39 cellular contexts compared by ENCODE assay signal in genomic region chr3:199815-200214, GRCh38. TPM values are rescaled to one million over a fixed set of nuclear protein-coding genes. Genes with fewer than 3 reads are reported as not detected.
"Had no signal": no experiment of that assay in that cellular context is flagged by ENCODE, and none has a peak within 500 bp of the region (broad histone marks: within the 10 kb centered on the region; RNA-seq: fewer than 3 reads in every experiment).

No MANE protein-coding gene starts in this region.

- DNase-seq: activated effector memory CD4-positive, alpha-beta T cell treated with anti-CD3 and anti-CD28 coated beads, Interleukin-2, amount 50 U/mL, for 16 hours; activated effector memory CD4-positive, alpha-beta T cell treated with Interleukin-2 at 50 U/mL for 16 hours; activated gamma-delta T cell; activated gamma-delta T cell treated with Interleukin-2 at 50 U/mL for 16 hours; activated naive CD4-positive, alpha-beta T cell; activated naive CD4-positive, alpha-beta T cell treated with anti-CD3 and anti-CD28 coated beads for 36 hours; activated naive CD4-positive, alpha-beta T cell treated with anti-CD3 and anti-CD28 coated beads, Interleukin-2, amount 10 ng/mL, durations not matched to agents 7 days and 5 days; activated naive CD4-positive, alpha-beta T cell treated with anti-CD3 and anti-CD28 coated beads, Interleukin-2, amount 50 U/mL, for 16 hours; activated naive CD4-positive, alpha-beta T cell treated with Interleukin-2 at 50 U/mL for 16 hours; activated naive CD8-positive, alpha-beta T cell treated with anti-CD3 and anti-CD28 coated beads for 36 hours; activated naive CD8-positive, alpha-beta T cell treated with anti-CD3 and anti-CD28 coated beads, Interleukin-2, amount 10 ng/mL, durations not matched to agents 7 days and 5 days; activated naive CD8-positive, alpha-beta T cell treated with anti-CD3 and anti-CD28 coated beads, Interleukin-2, amount 50 U/mL, for 24 hours; activated T-cell treated with anti-CD3 and anti-CD28 coated beads for 4 hours; activated T-cell treated with anti-CD3 and anti-CD28 coated beads, Interleukin-2, amount 50 U/mL, for 1 hour; activated T-cell treated with anti-CD3 and anti-CD28 coated beads, Interleukin-2, amount 50 U/mL, for 24 hours; activated T-cell treated with anti-CD3 and anti-CD28 coated beads, Interleukin-2, amount 50 U/mL, for 4 hours; activated T-cell treated with anti-CD3 and anti-CD28 coated beads, Interleukin-2, amount 50 U/mL, for 48 hours; activated T-cell treated with anti-CD3 and anti-CD28 coated beads, Interleukin-2, amount 50 U/mL, for 72 hours; adrenal gland; amniotic stem cell; anterior cingulate cortex; aorta; body of pancreas; brain microvascular endothelial cell; central memory CD4-positive, alpha-beta T cell; cerebellar nuclear complex had no signal

- H3K27ac Mint-ChIP-seq: activated naive CD4-positive, alpha-beta T cell treated with anti-CD3 and anti-CD28 coated beads for 36 hours; activated naive CD4-positive, alpha-beta T cell treated with anti-CD3 and anti-CD28 coated beads, Interleukin-2, amount 10 ng/mL, durations not matched to agents 7 days and 5 days; activated naive CD4-positive, alpha-beta T cell treated with anti-CD3 and anti-CD28 coated beads, Interleukin-2, amount 50 U/mL, for 24 hours; activated naive CD4-positive, alpha-beta T cell treated with anti-CD3 and anti-CD28 coated beads, Interleukin-2, amount 50 U/mL, for 72 hours; activated naive CD8-positive, alpha-beta T cell; activated naive CD8-positive, alpha-beta T cell treated with anti-CD3 and anti-CD28 coated beads for 36 hours; activated naive CD8-positive, alpha-beta T cell treated with anti-CD3 and anti-CD28 coated beads, Interleukin-2, amount 10 ng/mL, durations not matched to agents 7 days and 5 days; activated naive CD8-positive, alpha-beta T cell treated with anti-CD3 and anti-CD28 coated beads, Interleukin-2, amount 50 U/mL, for 24 hours; activated T-cell treated with anti-CD3 and anti-CD28 coated beads, Interleukin-2, amount 50 U/mL, for 24 hours; activated T-cell treated with anti-CD3 and anti-CD28 coated beads, Interleukin-2, amount 50 U/mL, for 72 hours; activated T-helper 1 cell treated with anti-CD3 and anti-CD28 coated beads, Interleukin-12 subunit alpha, Interleukin-12 subunit beta, Interleukin-2, Interleukin-4 antibody, amounts not matched to agents 30 ng/mL and 10 ng/mL and 1 ng/mL, durations not matched to agents 14 hours and 24 hours and 36 hours; activated T-helper 17 cell treated with anti-CD3 and anti-CD28 coated beads, Interleukin-2, amount 50 U/mL, for 72 hours; activated T-helper 2 cell treated with anti-CD3 and anti-CD28 coated beads, Interferon-gamma antibody, Interleukin-2, Interleukin-4, amounts not matched to agents 10 μg/mL and 5 μg/mL and 100 μg/mL, durations not matched to agents 14 hours and 24 hours and 36 hours had no signal

- H3K36me3 Mint-ChIP-seq: activated naive CD4-positive, alpha-beta T cell treated with anti-CD3 and anti-CD28 coated beads, Interleukin-2, amount 50 U/mL, for 24 hours; activated naive CD8-positive, alpha-beta T cell; activated naive CD8-positive, alpha-beta T cell treated with anti-CD3 and anti-CD28 coated beads for 36 hours had no signal

- H3K36me3 ChIP-seq: ascending aorta, brain microvascular endothelial cell, breast epithelium, cardiac muscle cell had no signal

- H3K4me3 ChIP-seq: adrenal gland, ascending aorta, body of pancreas, breast epithelium, cardiac muscle cell had no signal

- H3K27me3 ChIP-seq: ascending aorta had no signal

- H3K9me3 ChIP-seq: adrenal gland, ascending aorta, body of pancreas, breast epithelium had no signal

- H3K4me3 Mint-ChIP-seq: activated naive CD4-positive, alpha-beta T cell treated with anti-CD3 and anti-CD28 coated beads for 36 hours; activated naive CD4-positive, alpha-beta T cell treated with anti-CD3 and anti-CD28 coated beads, Interleukin-2, amount 10 ng/mL, durations not matched to agents 7 days and 5 days; activated naive CD4-positive, alpha-beta T cell treated with anti-CD3 and anti-CD28 coated beads, Interleukin-2, amount 50 U/mL, for 24 hours; activated naive CD8-positive, alpha-beta T cell; activated naive CD8-positive, alpha-beta T cell treated with anti-CD3 and anti-CD28 coated beads for 36 hours; activated naive CD8-positive, alpha-beta T cell treated with anti-CD3 and anti-CD28 coated beads, Interleukin-2, amount 10 ng/mL, durations not matched to agents 7 days and 5 days; activated naive CD8-positive, alpha-beta T cell treated with anti-CD3 and anti-CD28 coated beads, Interleukin-2, amount 50 U/mL, for 24 hours; activated T-cell treated with anti-CD3 and anti-CD28 coated beads, Interleukin-2, amount 50 U/mL, for 24 hours; activated T-cell treated with anti-CD3 and anti-CD28 coated beads, Interleukin-2, amount 50 U/mL, for 4 hours; activated T-cell treated with anti-CD3 and anti-CD28 coated beads, Interleukin-2, amount 50 U/mL, for 72 hours; activated T-helper 1 cell treated with anti-CD3 and anti-CD28 coated beads, Interleukin-12 subunit alpha, Interleukin-12 subunit beta, Interleukin-2, Interleukin-4 antibody, amounts not matched to agents 30 ng/mL and 10 ng/mL and 1 ng/mL, durations not matched to agents 14 hours and 24 hours and 36 hours; activated T-helper 17 cell treated with anti-CD3 and anti-CD28 coated beads, Interleukin-2, amount 50 U/mL, for 72 hours; central memory CD8-positive, alpha-beta T cell had no signal

- ATAC-seq: activated naive CD4-positive, alpha-beta T cell treated with anti-CD3 and anti-CD28 coated beads, Interleukin-2, amount 50 U/mL, for 72 hours; activated naive CD8-positive, alpha-beta T cell treated with anti-CD3 and anti-CD28 coated beads, Interleukin-2, amount 50 U/mL, for 24 hours; activated T-cell treated with anti-CD3 and anti-CD28 coated beads, Interleukin-2, amount 50 U/mL, for 4 hours; activated T-cell treated with anti-CD3 and anti-CD28 coated beads, Interleukin-2, amount 50 U/mL, for 72 hours; activated T-helper 17 cell treated with anti-CD3 and anti-CD28 coated beads, Interleukin-2, amount 50 U/mL, for 72 hours; body of pancreas had no signal

- H3K4me1 ChIP-seq: breast epithelium had no signal

- H3K9me3 Mint-ChIP-seq: activated T-cell treated with anti-CD3 and anti-CD28 coated beads, Interleukin-2, amount 50 U/mL, for 24 hours; activated T-cell treated with anti-CD3 and anti-CD28 coated beads, Interleukin-2, amount 50 U/mL, for 4 hours; activated T-helper 1 cell treated with anti-CD3 and anti-CD28 coated beads, Interleukin-12 subunit alpha, Interleukin-12 subunit beta, Interleukin-2, Interleukin-4 antibody, amounts not matched to agents 30 ng/mL and 10 ng/mL and 1 ng/mL, durations not matched to agents 14 hours and 24 hours and 36 hours; activated T-helper 2 cell treated with anti-CD3 and anti-CD28 coated beads, Interferon-gamma antibody, Interleukin-2, Interleukin-4, amounts not matched to agents 10 μg/mL and 5 μg/mL and 100 μg/mL, durations not matched to agents 14 hours and 24 hours and 36 hours had no signal

- FAIRE-seq: astrocyte, bronchial epithelial cell had no signal

- H3K27ac ChIP-seq: adrenal gland, ascending aorta, body of pancreas, brain microvascular endothelial cell, breast epithelium, cardiac muscle cell had no signal

- H3K4me1 Mint-ChIP-seq: activated naive CD4-positive, alpha-beta T cell treated with anti-CD3 and anti-CD28 coated beads, Interleukin-2, amount 10 ng/mL, durations not matched to agents 7 days and 5 days; activated naive CD8-positive, alpha-beta T cell treated with anti-CD3 and anti-CD28 coated beads for 36 hours; activated T-helper 17 cell treated with anti-CD3 and anti-CD28 coated beads, Interleukin-2, amount 50 U/mL, for 72 hours; central memory CD8-positive, alpha-beta T cell had no signal

RNA-seq across cellular contexts. Expression of gene CHL1, which starts 3.3 kb away (rescaled TPM):
- total RNA-seq: activated naive CD4-positive, alpha-beta T cell treated with anti-CD3 and anti-CD28 coated beads for 36 hours; activated naive CD4-positive, alpha-beta T cell treated with anti-CD3 and anti-CD28 coated beads, Interleukin-2, amount 50 U/mL, for 72 hours; activated naive CD8-positive, alpha-beta T cell treated with anti-CD3 and anti-CD28 coated beads for 36 hours; activated naive CD8-positive, alpha-beta T cell treated with anti-CD3 and anti-CD28 coated beads, Interleukin-2, amount 10 ng/mL, durations not matched to agents 7 days and 5 days; activated T-cell treated with anti-CD3 and anti-CD28 coated beads, Interleukin-2, amount 50 U/mL, for 72 hours; activated T-helper 1 cell treated with anti-CD3 and anti-CD28 coated beads, Interleukin-12 subunit alpha, Interleukin-12 subunit beta, Interleukin-2, Interleukin-4 antibody, amounts not matched to agents 30 ng/mL and 10 ng/mL and 1 ng/mL, durations not matched to agents 14 hours and 24 hours and 36 hours; activated T-helper 17 cell treated with anti-CD3 and anti-CD28 coated beads, Interleukin-2, amount 50 U/mL, for 72 hours; activated T-helper 2 cell treated with anti-CD3 and anti-CD28 coated beads, Interferon-gamma antibody, Interleukin-2, Interleukin-4, amounts not matched to agents 10 μg/mL and 5 μg/mL and 100 μg/mL, durations not matched to agents 14 hours and 24 hours and 36 hours; astrocyte; chondrocyte had no signal
- polyA plus RNA-seq: cardiac muscle cell had no signal
